In genomic region chr7:121062684-121063279, GRCh38 we compare ENCODE assay signal across 23 cellular contexts.
"Had no signal": no experiment of that assay in that cellular context is flagged by ENCODE, and none has a peak within 500 bp of the region (broad histone marks: within the 10 kb centered on the region; RNA-seq: fewer than 3 reads in every experiment).

No MANE protein-coding gene starts in this region.

- H3K4me3 Mint-ChIP-seq: activated CD4-positive, alpha-beta memory T cell treated with anti-CD3 and anti-CD28 coated beads, Interleukin-2, amount 10 ng/mL, durations not matched to agents 7 days and 5 days; activated CD8-positive, alpha-beta memory T cell treated with anti-CD3 and anti-CD28 coated beads, Interleukin-2, amount 10 ng/mL, durations not matched to agents 7 days and 5 days; activated naive CD8-positive, alpha-beta T cell treated with anti-CD3 and anti-CD28 coated beads for 36 hours; nephron progenitor cell had no signal

- H3K27me3 ChIP-seq: cardiac muscle cell, dorsolateral prefrontal cortex had no signal

- H3K27me3 Mint-ChIP-seq: activated naive CD8-positive, alpha-beta T cell treated with anti-CD3 and anti-CD28 coated beads for 36 hours had no signal

- DNase-seq: activated CD4-positive, alpha-beta memory T cell treated with anti-CD3 and anti-CD28 coated beads, Interleukin-2, amount 10 ng/mL, durations not matched to agents 7 days and 5 days; activated CD4-positive, alpha-beta T cell treated with anti-CD3 and anti-CD28 coated beads for 48 hours; activated CD4-positive, CD25-positive, alpha-beta regulatory T cell; activated CD8-positive, alpha-beta memory T cell treated with anti-CD3 and anti-CD28 coated beads, Interleukin-2, amount 10 ng/mL, durations not matched to agents 7 days and 5 days; activated naive CD4-positive, alpha-beta T cell; activated naive CD8-positive, alpha-beta T cell treated with anti-CD3 and anti-CD28 coated beads for 36 hours; amniotic stem cell; dorsolateral prefrontal cortex; foreskin fibroblast; hypothalamus; islet precursor cell; left colon; nephron progenitor cell; nucleus accumbens; posterior cingulate gyrus; retina; stimulated activated CD4-positive, alpha-beta T cell treated with anti-CD3 and anti-CD28 coated beads, Interleukin-12 subunit alpha, Interleukin-12 subunit beta, amount 100 ng/mL, for 4 hours; stimulated activated CD4-positive, alpha-beta T cell treated with anti-CD3 and anti-CD28 coated beads, Interleukin-2, amount 100 ng/mL, for 24 hours; stimulated activated naive CD4-positive, alpha-beta T cell treated with Interleukin-2 at 50 U/mL for 16 hours; T-helper 9 cell; trophoblast cell had no signal

- H3K27ac ChIP-seq: cardiac muscle cell, dorsolateral prefrontal cortex had no signal

- H3K9me3 Mint-ChIP-seq: activated CD4-positive, alpha-beta memory T cell treated with anti-CD3 and anti-CD28 coated beads, Interleukin-2, amount 10 ng/mL, durations not matched to agents 7 days and 5 days; activated naive CD8-positive, alpha-beta T cell treated with anti-CD3 and anti-CD28 coated beads for 36 hours had no signal

- ATAC-seq: activated CD8-positive, alpha-beta memory T cell treated with anti-CD3 and anti-CD28 coated beads, Interleukin-2, amount 10 ng/mL, durations not matched to agents 7 days and 5 days; left colon had no signal

- H3K36me3 ChIP-seq: cardiac muscle cell had no signal

- H3K4me3 ChIP-seq: cardiac muscle cell, dorsolateral prefrontal cortex, lung had no signal

- H3K4me1 Mint-ChIP-seq: activated CD4-positive, alpha-beta memory T cell treated with anti-CD3 and anti-CD28 coated beads, Interleukin-2, amount 10 ng/mL, durations not matched to agents 7 days and 5 days; activated CD8-positive, alpha-beta memory T cell treated with anti-CD3 and anti-CD28 coated beads, Interleukin-2, amount 10 ng/mL, durations not matched to agents 7 days and 5 days; activated naive CD8-positive, alpha-beta T cell treated with anti-CD3 and anti-CD28 coated beads for 36 hours had no signal

- H3K27ac Mint-ChIP-seq: activated CD4-positive, alpha-beta memory T cell treated with anti-CD3 and anti-CD28 coated beads, Interleukin-2, amount 10 ng/mL, durations not matched to agents 7 days and 5 days; activated CD8-positive, alpha-beta memory T cell treated with anti-CD3 and anti-CD28 coated beads, Interleukin-2, amount 10 ng/mL, durations not matched to agents 7 days and 5 days; activated naive CD8-positive, alpha-beta T cell treated with anti-CD3 and anti-CD28 coated beads for 36 hours; nephron progenitor cell had no signal
